ENCODE assay signal across 15 cellular contexts in genomic region chr10:30911303-30911863, GRCh38.
"Had no signal": no experiment of that assay in that cellular context is flagged by ENCODE, and none has a peak within 500 bp of the region (broad histone marks: within the 10 kb centered on the region; RNA-seq: fewer than 3 reads in every experiment).

No MANE protein-coding gene starts in this region.

- H3K9ac ChIP-seq: parathyroid adenoma had no signal

- H3K36me3 ChIP-seq: WERI-Rb-1 had no signal

- H3K4me3 Mint-ChIP-seq: natural killer cell; stimulated activated naive B cell treated with anti-CD40 and anti-IgM and Interleukin-4, amounts not matched to agents 10 μg/mL and 1 μg/mL and 100 μg/mL, for 72 hours had no signal

- H3K9me3 ChIP-seq: upper lobe of right lung had no signal

- DNase-seq: activated CD4-positive, alpha-beta T cell treated with anti-CD3 and anti-CD28 coated beads for 1 hour; activated CD8-positive, alpha-beta memory T cell treated with anti-CD3 and anti-CD28 coated beads for 24 hours; activated CD8-positive, alpha-beta memory T cell treated with anti-CD3 and anti-CD28 coated beads, Interleukin-2, amount 50 U/mL, for 48 hours; activated effector memory CD4-positive, alpha-beta T cell treated with anti-CD3 and anti-CD28 coated beads, Interleukin-2, amount 50 U/mL, for 16 hours; activated naive CD4-positive, alpha-beta T cell treated with anti-CD3 and anti-CD28 coated beads, Interleukin-2, amount 50 U/mL, for 16 hours; activated T-cell treated with anti-CD3 and anti-CD28 coated beads, Interleukin-2, amount 50 U/mL, for 48 hours; dorsolateral prefrontal cortex; mesendoderm; natural killer cell; stimulated activated naive B cell treated with anti-CD40 and anti-IgM and Interleukin-4, amounts not matched to agents 10 μg/mL and 1 μg/mL and 100 μg/mL, for 72 hours; T-helper 2 cell; upper lobe of right lung; WERI-Rb-1 had no signal

- H3K27ac ChIP-seq: dorsolateral prefrontal cortex, epithelial cell of prostate, parathyroid adenoma, upper lobe of right lung, WERI-Rb-1 had no signal

- H3K27me3 Mint-ChIP-seq: stimulated activated naive B cell treated with anti-CD40 and anti-IgM and Interleukin-4, amounts not matched to agents 10 μg/mL and 1 μg/mL and 100 μg/mL, for 72 hours had no signal

- ATAC-seq: natural killer cell; stimulated activated naive B cell treated with anti-CD40 and anti-IgM and Interleukin-4, amounts not matched to agents 10 μg/mL and 1 μg/mL and 100 μg/mL, for 72 hours; upper lobe of right lung had no signal

- H3K4me3 ChIP-seq: dorsolateral prefrontal cortex, upper lobe of right lung had no signal

- H3K9me3 Mint-ChIP-seq: natural killer cell; stimulated activated naive B cell treated with anti-CD40 and anti-IgM and Interleukin-4, amounts not matched to agents 10 μg/mL and 1 μg/mL and 100 μg/mL, for 72 hours had no signal

- H3K4me1 Mint-ChIP-seq: natural killer cell; stimulated activated naive B cell treated with anti-CD40 and anti-IgM and Interleukin-4, amounts not matched to agents 10 μg/mL and 1 μg/mL and 100 μg/mL, for 72 hours had no signal

- H3K4me1 ChIP-seq: parathyroid adenoma, upper lobe of right lung had no signal

- H2AFZ ChIP-seq: parathyroid adenoma had no signal

- H3K79me2 ChIP-seq: parathyroid adenoma had no signal

- H3K27me3 ChIP-seq: dorsolateral prefrontal cortex, upper lobe of right lung had no signal

- H3K27ac Mint-ChIP-seq: natural killer cell; stimulated activated naive B cell treated with anti-CD40 and anti-IgM and Interleukin-4, amounts not matched to agents 10 μg/mL and 1 μg/mL and 100 μg/mL, for 72 hours had no signal
